8 cellular contexts compared by ENCODE assay signal in genomic region chr19:48255376-48256303, GRCh38. TPM values are rescaled to one million over a fixed set of nuclear protein-coding genes. Genes with fewer than 3 reads are reported as not detected.
DNase-seq lines count a peak whose midpoint lies in the region; ATAC-seq and TF ChIP-seq lines count a peak whose summit lies in the region.

Gene CARD8 (minus strand): TSS chr19:48255912. CDS start chr19:48241020, 14,892 bp downstream.

- DNase-seq in AG04450 (ENCODE audit: low read depth, low spot score) (peak; percentile 65), NCI-H524 treated with DMSO at 0.1 percent for 48 hours (lab: John Stamatoyannopoulos, UW) (peak; percentile 90), coronary artery (ENCODE audit: low spot score) (peak; percentile 87)
- peak; percentile 85 for DNase-seq in activated CD4-positive, alpha-beta T cell treated with anti-CD3 and anti-CD28 coated beads for 48 hours
- peak; percentile 42 to 65 (median 50) for DNase-seq in stimulated activated CD4-positive, alpha-beta T cell treated with anti-CD3 and anti-CD28 coated beads, Interleukin-1b, Interleukin-23, amount 100 ng/mL, for 24 hours (ENCODE audit: low read depth in 4 of 4, low spot score in 1 of 4)

- H3K27ac ChIP-seq in AG04450 (ENCODE audit: low read depth, low read length) (peak within 1 kb of the TSS; percentile 93), coronary artery (peak within 1 kb of the TSS; percentile 59 to 83), layer of hippocampus (ENCODE audit: low read depth, low read length) (peak within 1 kb of the TSS; percentile 76)

- in situ Hi-C loops in GM18951 (cut with MboI; ENCODE audit: low sequenced_read_pairs, unreplicated experiment), result loop anchor here (25.0 kb wide), 1 partner anchor 293 kb away; no protein-coding TSS in a partner anchor

- POLR2A ChIA-PET in AG04450 (lab: Yijun Ruan, JAX), result interaction anchor here (0.6 kb wide), 1 partner anchor 26 kb away, joined by 6 read pairs; no protein-coding TSS in a partner anchor

- TF ChIP-seq POLR2A in GM18951 (IDR thresholded peaks at IDR 0.05; ENCODE audit: extremely low read depth, insufficient read depth, insufficient read length), result peak; percentile 70

- TF ChIP-seq CTCF in AG04450 (IDR thresholded peaks at IDR 0.05; ENCODE audit: low read depth, low read length) (0 out of 2 replicates have a peak, but pooled peaks have one; percentile 15), coronary artery (IDR thresholded peaks at IDR 0.05) (no peak)

- ATAC-seq in HG03432 (IDR thresholded peaks at IDR 0.05; ENCODE audit: unreplicated experiment), result peak; percentile 65

- H3K4me3 ChIP-seq in AG04450 (ENCODE audit: low read depth, low read length), result peak within 1 kb of the TSS; percentile 83
- H3K4me3 ChIP-seq in coronary artery, result peak within 1 kb of the TSS; percentile 71

- CTCF ChIA-PET in AG04450 (lab: Charles Lee), result interaction anchor here (0.6 to 1.2 kb wide), 5 partner anchors 9 to 292 kb away, joined by 3 to 5 read pairs (median 4); no protein-coding TSS in a partner anchor

- no peaks in the 10 kb centered on the region for H3K9me3 ChIP-seq in AG04450 (ENCODE audit: control insufficient read depth, insufficient read depth, low read length)

- H3K27me3 ChIP-seq in AG04450 (ENCODE audit: control insufficient read depth, insufficient read depth, low read length) (no peaks in the 10 kb centered on the region), layer of hippocampus (ENCODE audit: control insufficient read depth, insufficient read depth, low read length) (no peaks in the 10 kb centered on the region)

RNA-seq across cellular contexts. Expression of gene CARD8, which starts in this region (rescaled TPM):
- polyA plus RNA-seq in AG04450 (2011; rRNA removed), result 18.8 and 22.4 TPM in 2 replicates
- polyA minus RNA-seq in AG04450 (2011; rRNA and poly(A)+ RNA removed), result 18.7 and 30.0 TPM in 2 replicates

Comparison
In these comparisons a context has a peak if more than half of its experiments do, and no peak if none do; other contexts are left out.
1. Peak in every context shown above with its lines: DNase-seq, ATAC-seq, H3K4me3 ChIP-seq and H3K27ac ChIP-seq.